ENCODE assay signal across 27 cellular contexts in the genomic region with DNA sequence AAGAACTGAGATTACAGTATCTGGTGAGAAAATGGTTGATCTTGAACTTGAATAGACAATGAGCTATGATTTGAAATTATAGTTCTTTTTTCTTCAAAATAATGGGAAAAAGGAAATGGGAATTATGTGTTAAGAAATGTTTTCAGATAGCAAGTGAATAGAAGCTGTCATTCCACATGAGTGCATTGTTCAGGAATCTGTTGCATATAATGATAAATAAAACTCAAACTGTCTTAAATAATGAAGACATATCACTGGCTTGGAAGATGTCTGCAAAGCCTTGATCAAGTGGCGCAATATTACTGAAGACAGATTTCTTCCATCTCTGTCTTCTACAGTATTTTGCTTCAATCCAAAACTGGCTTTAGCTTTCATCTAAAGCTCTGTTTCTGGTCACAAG.
"Had no signal": no experiment of that assay in that cellular context is flagged by ENCODE, and none has a peak within 500 bp of the region (broad histone marks: within the 10 kb centered on the region; RNA-seq: fewer than 3 reads in every experiment).

No MANE protein-coding gene starts in this region.

- H3K4me1 ChIP-seq: stomach, suprapubic skin, testis, thyroid gland, tibial artery, tibial nerve, transverse colon, upper lobe of left lung, upper lobe of right lung, uterus, vagina had no signal

- DNase-seq: stimulated activated CD4-positive, alpha-beta T cell treated with anti-CD3 and anti-CD28 coated beads, Interleukin-2, amount 100 ng/mL, for 48 hours; stimulated activated CD4-positive, alpha-beta T cell treated with anti-CD3 and anti-CD28 coated beads, Interleukin-4, amount 100 ng/mL, for 1 hour; stimulated activated CD4-positive, alpha-beta T cell treated with anti-CD3 and anti-CD28 coated beads, Interleukin-4, amount 100 ng/mL, for 24 hours; stimulated activated CD4-positive, alpha-beta T cell treated with anti-CD3 and anti-CD28 coated beads, Interleukin-4, amount 100 ng/mL, for 4 hours; stimulated activated CD8-positive, alpha-beta memory T cell treated with anti-CD3 and anti-CD28 coated beads, Interleukin-4, amount 100 ng/mL, for 48 hours; stimulated activated naive B cell treated with anti-CD40 and anti-IgM and Interleukin-4, amounts not matched to agents 10 μg/mL and 1 μg/mL and 100 μg/mL, for 72 hours; stimulated activated naive CD4-positive, alpha-beta T cell; stimulated activated naive CD4-positive, alpha-beta T cell treated with Interleukin-2 at 50 U/mL for 16 hours; stimulated activated naive CD8-positive, alpha-beta T cell treated with anti-CD3 and anti-CD28 coated beads, Interleukin-15, amount 100 ng/mL, for 72 hours; stimulated activated naive CD8-positive, alpha-beta T cell treated with anti-CD3 and anti-CD28 coated beads, Interleukin-15, Interleukin-2, amounts not matched to agents 100 U/mL and 50 U/mL, for 24 hours; stomach; substantia nigra; testis; thyroid gland; tibial artery; transverse colon; trophoblast cell; upper lobe of left lung; upper lobe of right lung; uterus had no signal

- H3K9me3 ChIP-seq: stomach, suprapubic skin, testis, thoracic aorta, thyroid gland, tibial artery, tibial nerve, transverse colon, upper lobe of left lung, upper lobe of right lung, uterus, vagina had no signal

- H3K36me3 ChIP-seq: stomach, suprapubic skin, thoracic aorta, thyroid gland, tibial artery, tibial nerve, transverse colon, upper lobe of left lung, upper lobe of right lung, uterus, vagina had no signal

- H3K27me3 ChIP-seq: stomach, suprapubic skin, testis, thyroid gland, tibial artery, tibial nerve, transverse colon, upper lobe of left lung, upper lobe of right lung, uterus, vagina had no signal

- ATAC-seq: stimulated activated effector memory CD8-positive, alpha-beta T cell treated with anti-CD3 and anti-CD28 coated beads, Interleukin-12 subunit alpha, Interleukin-12 subunit beta, amount 100 ng/mL, for 72 hours; stimulated activated memory B cell treated with anti-CD40 and anti-IgM and Interleukin-4, amounts not matched to agents 10 μg/mL and 1 μg/mL and 100 μg/mL, for 72 hours; stimulated activated naive B cell treated with anti-CD40 and anti-IgM and Interleukin-4, amounts not matched to agents 10 μg/mL and 1 μg/mL and 100 μg/mL, for 72 hours; stimulated activated naive CD8-positive, alpha-beta T cell treated with anti-CD3 and anti-CD28 coated beads, Interleukin-15, amount 100 ng/mL, for 72 hours; stimulated activated naive CD8-positive, alpha-beta T cell treated with anti-CD3 and anti-CD28 coated beads, Interleukin-15, Interleukin-2, amounts not matched to agents 100 U/mL and 50 U/mL, for 24 hours; upper lobe of right lung had no signal

- FAIRE-seq: urothelium cell line had no signal

- H3K27ac ChIP-seq: stomach, suprapubic skin, testis, thoracic aorta, thyroid gland, tibial artery, tibial nerve, transverse colon, upper lobe of left lung, upper lobe of right lung, uterus, vagina had no signal

- H3K4me3 ChIP-seq: stomach, suprapubic skin, testis, thoracic aorta, thyroid gland, tibial artery, tibial nerve, transverse colon, upper lobe of left lung, upper lobe of right lung, uterus, vagina had no signal
